ENCODE assay signal across 29 cellular contexts in the genomic region with DNA sequence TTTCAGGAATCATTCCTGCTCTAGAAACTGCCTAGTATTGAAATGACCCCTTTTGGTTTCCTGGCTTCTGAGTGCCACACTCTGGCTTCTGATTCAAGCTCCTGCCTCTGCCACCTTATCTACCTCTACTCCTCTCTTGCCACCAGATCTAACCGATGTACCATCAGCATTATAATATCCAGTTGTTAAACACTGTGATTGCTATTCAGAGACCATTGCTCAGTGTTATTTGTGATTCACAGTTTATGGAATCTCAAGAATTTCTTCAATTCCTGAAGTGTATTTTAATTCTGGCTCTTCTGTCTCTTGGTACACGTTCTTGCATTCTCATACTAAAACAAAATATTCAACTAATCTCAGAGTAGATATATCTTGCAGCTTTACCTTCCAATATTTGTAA.
DNase-seq lines count a peak whose midpoint lies in the region; ATAC-seq and TF ChIP-seq lines count a peak whose summit lies in the region.
"Had no signal": no experiment of that assay in that cellular context is flagged by ENCODE, and none has a peak within 500 bp of the region (broad histone marks: within the 10 kb centered on the region; RNA-seq: fewer than 3 reads in every experiment).

No MANE protein-coding gene starts in this region.

- H3K4me2 ChIP-seq in GM23338 (peak overlapping the region; percentile 49; the same call in 1 of the 2 replicates), smooth muscle cell (peak overlapping the region; percentile 53)

- H3K9ac ChIP-seq in smooth muscle cell (ENCODE audit: low read depth), result no peak overlapping the region

- no peaks in the 10 kb centered on the region for H3K36me3 ChIP-seq in GM23338 (ENCODE audit: insufficient read depth)
- H3K36me3 ChIP-seq in smooth muscle cell (ENCODE audit: low read depth), result no peaks in the 10 kb centered on the region
- H3K36me3 ChIP-seq: prostate gland had no signal

- H3K27me3 ChIP-seq in GM23338 (ENCODE audit: insufficient read depth) (no peaks in the 10 kb centered on the region), smooth muscle cell (ENCODE audit: low read depth) (no peaks in the 10 kb centered on the region)
- H3K27me3 ChIP-seq: dorsolateral prefrontal cortex had no signal

- no peaks in the 10 kb centered on the region for H3K9me3 ChIP-seq in smooth muscle cell (replicated peaks; ENCODE audit: low read depth)
- H3K9me3 ChIP-seq: prostate gland had no signal

- no peaks in the 10 kb centered on the region for H3K36me3 Mint-ChIP-seq in GM23338 (ENCODE audit: low read depth)
- H3K36me3 Mint-ChIP-seq: CD8-positive, alpha-beta T cell; stimulated activated effector memory CD8-positive, alpha-beta T cell treated with anti-CD3 and anti-CD28 coated beads, Interleukin-12 subunit alpha, Interleukin-12 subunit beta, amount 100 ng/mL, for 72 hours had no signal

- H3K9me2 ChIP-seq in GM23338 (ENCODE audit: insufficient read depth), result peaks cover 8% of the 10 kb centered on the region; the same call in 1 of the 2 replicates

- H4K20me1 ChIP-seq in GM23338 (replicated peaks; ENCODE audit: insufficient read depth), result no peaks in the 10 kb centered on the region
- H4K20me1 ChIP-seq in smooth muscle cell (ENCODE audit: low read depth), result no peaks in the 10 kb centered on the region

- peaks cover 2% of the 10 kb centered on the region for H3K27me3 Mint-ChIP-seq in GM23338 (ENCODE audit: insufficient read depth, low read depth, poor library complexity)

- H3K4me3 ChIP-seq in GM23338 (no peak overlapping the region), smooth muscle cell (no peak overlapping the region)
- H3K4me3 ChIP-seq: dorsolateral prefrontal cortex, K562, left ventricle myocardium inferior, prostate gland had no signal

- TF ChIP-seq CTCF in GM23338 (conservative IDR thresholded peaks at IDR 0.05; ENCODE audit: low read depth in 2 of 2) (no peak), smooth muscle cell (IDR thresholded peaks at IDR 0.05; ENCODE audit: borderline replicate concordance, insufficient read depth, poor library complexity, severe bottlenecking) (no peak)

- no peaks in the 10 kb centered on the region for H3K79me2 ChIP-seq in GM23338 (replicated peaks; ENCODE audit: insufficient read depth)
- no peaks in the 10 kb centered on the region for H3K79me2 ChIP-seq in smooth muscle cell (ENCODE audit: low read depth)

- peaks cover 11% of the 10 kb centered on the region; the same call in 1 of the 2 replicates for H3K4me1 ChIP-seq in GM23338 (ENCODE audit: insufficient read depth)
- peaks cover 4% of the 10 kb centered on the region for H3K4me1 ChIP-seq in smooth muscle cell (ENCODE audit: low read depth)
- H3K4me1 ChIP-seq: left ventricle myocardium inferior, prostate gland had no signal

- no peak overlapping the region for H3K4me3 Mint-ChIP-seq in GM23338
- H3K4me3 Mint-ChIP-seq: activated CD4-positive, alpha-beta T cell treated with anti-CD3 and anti-CD28 coated beads for 36 hours; activated naive CD4-positive, alpha-beta T cell treated with anti-CD3 and anti-CD28 coated beads for 36 hours; CD8-positive, alpha-beta T cell; nephron progenitor cell; stimulated activated effector memory CD8-positive, alpha-beta T cell treated with anti-CD3 and anti-CD28 coated beads, Interleukin-12 subunit alpha, Interleukin-12 subunit beta, amount 100 ng/mL, for 72 hours had no signal

- 19% methylated on average over 2 of the region's 2 CpGs for WGBS in smooth muscle cell (ENCODE audit: low lambda C conversion rate)

- ATAC-seq in GM23338 (no peak), HG02759 (IDR thresholded peaks at IDR 0.05; ENCODE audit: unreplicated experiment) (no peak)
- ATAC-seq: activated CD4-positive, alpha-beta T cell treated with anti-CD3 and anti-CD28 coated beads for 36 hours; CD8-positive, alpha-beta T cell; K562; stimulated activated effector memory CD8-positive, alpha-beta T cell treated with anti-CD3 and anti-CD28 coated beads, Interleukin-12 subunit alpha, Interleukin-12 subunit beta, amount 100 ng/mL, for 72 hours had no signal

- H3F3A ChIP-seq in GM23338 (replicated peaks; ENCODE audit: low read depth) (no peaks in the 10 kb centered on the region), smooth muscle cell (ENCODE audit: low read depth) (peaks cover 3% of the 10 kb centered on the region)

- no peak overlapping the region for H3K27ac Mint-ChIP-seq in GM23338
- H3K27ac Mint-ChIP-seq: activated CD4-positive, alpha-beta T cell treated with anti-CD3 and anti-CD28 coated beads for 36 hours; activated naive CD4-positive, alpha-beta T cell treated with anti-CD3 and anti-CD28 coated beads for 36 hours; CD8-positive, alpha-beta T cell; nephron progenitor cell; stimulated activated effector memory CD8-positive, alpha-beta T cell treated with anti-CD3 and anti-CD28 coated beads, Interleukin-12 subunit alpha, Interleukin-12 subunit beta, amount 100 ng/mL, for 72 hours had no signal

- H2AFZ ChIP-seq in GM23338, result no peak overlapping the region
- H2AFZ ChIP-seq in smooth muscle cell (ENCODE audit: low read depth), result no peak overlapping the region

- H3K27ac ChIP-seq in GM23338 (ENCODE audit: low read depth) (no peak overlapping the region), smooth muscle cell (ENCODE audit: low read depth) (peak overlapping the region; percentile 59)
- H3K27ac ChIP-seq: dorsolateral prefrontal cortex, left ventricle myocardium inferior, prostate gland had no signal

- DNase-seq in GM23338 (ENCODE audit: low spot score) (peak; percentile 18), RPMI7951 (ENCODE audit: low read depth) (peak; percentile 29), glomerular visceral epithelial cell (ENCODE audit: extremely low spot score) (peak; percentile 18), smooth muscle cell (lab: John Stamatoyannopoulos, UW; ENCODE audit: unreplicated experiment) (no peak), NCI-H1048 (lab: John Stamatoyannopoulos, UW) (no peak), SIG-M5 (lab: John Stamatoyannopoulos, UW) (no peak)
- DNase-seq: activated CD4-positive, alpha-beta T cell treated with anti-CD3 and anti-CD28 coated beads for 36 hours; activated naive CD4-positive, alpha-beta T cell treated with anti-CD3 and anti-CD28 coated beads for 36 hours; activated T-cell treated with anti-CD3 and anti-CD28 coated beads, Interleukin-2, amount 50 U/mL, for 48 hours; AML-193; anterior cingulate cortex; CD8-positive, alpha-beta T cell; central memory CD4-positive, alpha-beta T cell; DMS79 treated with DMSO at 0.1 percent for 48 hours; dorsolateral prefrontal cortex; left ventricle myocardium inferior; midbrain; MV-4-11; NCI-H1694; NCI-H748 treated with DMSO at 0.1 percent for 48 hours; nephron progenitor cell; OCI-M1; SHP77 treated with DMSO at 0.1 percent for 48 hours; stimulated activated CD4-positive, alpha-beta T cell treated with anti-CD3 and anti-CD28 coated beads, Interleukin-1b, Interleukin-23, amount 100 ng/mL, for 48 hours; T-helper 1 cell had no signal

- H3K4me1 Mint-ChIP-seq in GM23338, result peaks cover 14% of the 10 kb centered on the region
- H3K4me1 Mint-ChIP-seq: activated CD4-positive, alpha-beta T cell treated with anti-CD3 and anti-CD28 coated beads for 36 hours; nephron progenitor cell; stimulated activated effector memory CD8-positive, alpha-beta T cell treated with anti-CD3 and anti-CD28 coated beads, Interleukin-12 subunit alpha, Interleukin-12 subunit beta, amount 100 ng/mL, for 72 hours had no signal

- no peaks in the 10 kb centered on the region for H3K9me3 Mint-ChIP-seq in GM23338
- H3K9me3 Mint-ChIP-seq: nephron progenitor cell had no signal

TF ChIP-seq in GM23338, 12 proteins besides CTCF, POLR2A, EP300 and RAD21:
- no peak for TF ChIP-seq ZNF114 (CRISPR knock-in tag; IDR thresholded peaks at IDR 0.05)
TF ChIP-seq in GM23338: peak in this region for 0.

Comparison
In these comparisons a context has a peak if more than half of its experiments do, and no peak if none do; other contexts are left out.
1. DNase-seq: peak in GM23338 (single experiment), RPMI7951 (single experiment) and glomerular visceral epithelial cell (single experiment); none in smooth muscle cell (single experiment), NCI-H1048 (single experiment) and SIG-M5 (single experiment).